ENCODE assay signal across 8 cellular contexts in genomic region chr2:208406474-208407451, GRCh38. TPM values are rescaled to one million over a fixed set of nuclear protein-coding genes. Genes with fewer than 3 reads are reported as not detected.
DNase-seq lines count a peak whose midpoint lies in the region; ATAC-seq and FAIRE-seq lines count a peak whose summit lies in the region.

Gene PTH2R (plus strand): TSS chr2:208406792. CDS start chr2:208407044, 252 bp downstream.

- peak; percentile 8 to 36 for ATAC-seq in left cardiac atrium

- H3K4me1 ChIP-seq in HUES6 (ENCODE audit: control insufficient read depth, insufficient read depth, low read length) (no peaks in the 10 kb centered on the region), skeletal muscle satellite cell (ENCODE audit: control insufficient read depth, insufficient read depth, low read length) (peaks cover 12% of the 10 kb centered on the region)

- peaks cover 43% of the 10 kb centered on the region for H3K27me3 Mint-ChIP-seq in activated naive CD4-positive, alpha-beta T cell treated with anti-CD3 and anti-CD28 coated beads, Interleukin-2, amount 10 ng/mL, durations not matched to agents 7 days and 5 days

- H3K4me3 Mint-ChIP-seq in activated naive CD4-positive, alpha-beta T cell treated with anti-CD3 and anti-CD28 coated beads, Interleukin-2, amount 10 ng/mL, durations not matched to agents 7 days and 5 days: no peak within 1 kb of the TSS

- intact Hi-C loops in left cardiac atrium (cut with DNase I): no loop called here

- no peaks in the 10 kb centered on the region for H3K36me3 Mint-ChIP-seq in activated naive CD4-positive, alpha-beta T cell treated with anti-CD3 and anti-CD28 coated beads, Interleukin-2, amount 10 ng/mL, durations not matched to agents 7 days and 5 days

- H3K27ac Mint-ChIP-seq in activated naive CD4-positive, alpha-beta T cell treated with anti-CD3 and anti-CD28 coated beads, Interleukin-2, amount 10 ng/mL, durations not matched to agents 7 days and 5 days: no peak within 1 kb of the TSS

- no peaks in the 10 kb centered on the region for H3K36me3 ChIP-seq in HUES6 (ENCODE audit: control insufficient read depth, insufficient read depth, low read length)
- H3K36me3 ChIP-seq in skeletal muscle satellite cell (ENCODE audit: insufficient read depth, low read length): no peaks in the 10 kb centered on the region

- CTCF ChIA-PET in activated naive CD4-positive, alpha-beta T cell treated with anti-CD3 and anti-CD28 coated beads, Interleukin-2, amount 10 ng/mL, durations not matched to agents 7 days and 5 days (lab: Charles Lee): interaction anchor here (0.8 to 1.3 kb wide), 2 partner anchors 14 to 15 kb away, joined by 3 read pairs; no protein-coding TSS in a partner anchor

- peak within 1 kb of the TSS; percentile 76 for H3K4me2 ChIP-seq in skeletal muscle satellite cell (ENCODE audit: low read length)

- DNase-seq in SHP77 treated with DMSO at 0.1 percent for 48 hours (lab: John Stamatoyannopoulos, UW) (peak; percentile 49), left cardiac atrium (no peak), SIG-M5 (lab: John Stamatoyannopoulos, UW) (no peak), HTR-8/SVneo (ENCODE audit: insufficient read length, low spot score) (no peak), KG1 (lab: John Stamatoyannopoulos, UW) (no peak)
- DNase-seq in activated naive CD4-positive, alpha-beta T cell treated with anti-CD3 and anti-CD28 coated beads, Interleukin-2, amount 10 ng/mL, durations not matched to agents 7 days and 5 days: no peak

- no peaks in the 10 kb centered on the region for H3K9me3 Mint-ChIP-seq in activated naive CD4-positive, alpha-beta T cell treated with anti-CD3 and anti-CD28 coated beads, Interleukin-2, amount 10 ng/mL, durations not matched to agents 7 days and 5 days

- FAIRE-seq in HTR-8/SVneo (lab: Jason Lieb, UNC): no peak

- peak within 1 kb of the TSS; percentile 55 for H3K4me3 ChIP-seq in HUES6 (ENCODE audit: low read depth, low read length)
- peak within 1 kb of the TSS; percentile 55 for H3K4me3 ChIP-seq in skeletal muscle satellite cell (ENCODE audit: low read length)

- no peak within 1 kb of the TSS for H3K27ac ChIP-seq in HUES6 (ENCODE audit: low read depth, low read length)

- H3K27me3 ChIP-seq in HUES6 (ENCODE audit: control insufficient read depth, insufficient read depth, low read length) (peaks cover 47% of the 10 kb centered on the region), skeletal muscle satellite cell (ENCODE audit: control insufficient read depth, insufficient read depth, low read length) (peaks cover 64% of the 10 kb centered on the region)

- H3K9ac ChIP-seq in HUES6 (ENCODE audit: low read length) (peak within 1 kb of the TSS; percentile 19), skeletal muscle satellite cell (ENCODE audit: low read depth, low read length) (no peak within 1 kb of the TSS)

- H3K9me3 ChIP-seq in HUES6 (ENCODE audit: control insufficient read depth, insufficient read depth, low read depth, low read length) (no peaks in the 10 kb centered on the region), skeletal muscle satellite cell (replicated peaks; ENCODE audit: low read length) (no peaks in the 10 kb centered on the region)

- peaks cover 7% of the 10 kb centered on the region for H3K4me1 Mint-ChIP-seq in activated naive CD4-positive, alpha-beta T cell treated with anti-CD3 and anti-CD28 coated beads, Interleukin-2, amount 10 ng/mL, durations not matched to agents 7 days and 5 days

RNA-seq across cellular contexts. Expression of gene PTH2R, which starts in this region (rescaled TPM):
- total RNA-seq in left cardiac atrium: not detected
- not detected in 2 replicates for total RNA-seq in skeletal muscle satellite cell (2012; rRNA removed)

Comparison
In these comparisons a context has a peak if more than half of its experiments do, and no peak if none do; other contexts are left out.
1. Peak in ATAC-seq in left cardiac atrium; RNA of the gene not detected or under 1 TPM.